30 cellular contexts compared by ENCODE assay signal in the genomic region with DNA sequence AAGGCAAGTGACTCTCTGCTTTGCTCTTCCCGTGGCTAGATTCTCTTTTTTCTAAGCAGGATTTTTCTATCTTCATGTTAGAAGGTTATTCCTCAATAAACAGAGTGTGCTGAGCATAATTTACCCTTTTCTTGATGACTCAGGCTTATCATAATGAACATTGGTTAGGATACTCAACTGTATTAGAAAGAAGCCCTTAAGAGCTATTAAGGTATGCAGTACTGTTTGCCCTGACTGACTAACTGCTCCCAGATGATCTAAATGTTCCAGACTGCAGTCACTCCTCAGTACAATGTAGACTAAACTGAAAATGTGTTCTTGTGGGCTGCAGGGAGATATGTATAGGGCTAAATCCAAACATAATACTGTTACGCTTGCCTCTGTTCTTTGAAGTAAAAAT.
"Had no signal": no experiment of that assay in that cellular context is flagged by ENCODE, and none has a peak within 500 bp of the region (broad histone marks: within the 10 kb centered on the region; RNA-seq: fewer than 3 reads in every experiment).

No MANE protein-coding gene starts in this region.

- ATAC-seq: activated CD4-positive, alpha-beta T cell treated with anti-CD3 and anti-CD28 coated beads for 36 hours; activated CD8-positive, alpha-beta T cell treated with anti-CD3 and anti-CD28 coated beads, Interleukin-2, amount 10 ng/mL, durations not matched to agents 7 days and 5 days; gastrocnemius medialis; left cardiac atrium; naive thymus-derived CD4-positive, alpha-beta T cell; pancreas; sciatic nerve; stimulated activated effector memory CD8-positive, alpha-beta T cell treated with anti-CD3 and anti-CD28 coated beads, Interleukin-12 subunit alpha, Interleukin-12 subunit beta, amount 100 ng/mL, for 72 hours had no signal

- H3K9me3 ChIP-seq: adrenal gland, esophagus squamous epithelium, gastrocnemius medialis, pancreas, prostate gland, thoracic aorta had no signal

- H3K27me3 ChIP-seq: adrenal gland, esophagus squamous epithelium, gastrocnemius medialis, pancreas had no signal

- H3K9me3 Mint-ChIP-seq: activated B cell treated with CpG ODN at 0.5 μM for 24 hours; activated naive CD4-positive, alpha-beta T cell treated with anti-CD3 and anti-CD28 coated beads for 36 hours; activated T-helper 1 cell treated with anti-CD3 and anti-CD28 coated beads, Interleukin-12 subunit alpha, Interleukin-12 subunit beta, Interleukin-2, Interleukin-4 antibody, amounts not matched to agents 30 ng/mL and 10 ng/mL and 1 ng/mL, durations not matched to agents 14 hours and 24 hours and 36 hours; stimulated activated naive CD8-positive, alpha-beta T cell treated with anti-CD3 and anti-CD28 coated beads, Interleukin-15, Interleukin-2, amounts not matched to agents 100 ng/mL and 50 ng/mL, for 24 hours; T-helper 2 cell treated with Interferon-gamma antibody and Interleukin-4, amounts not matched to agents 5 μg/mL and 100 μg/mL, for 36 hours had no signal

- H3K36me3 ChIP-seq: adrenal gland, esophagus squamous epithelium, gastrocnemius medialis, pancreas, prostate gland, thoracic aorta had no signal

- H3K4me3 ChIP-seq: adrenal gland, esophagus squamous epithelium, gastrocnemius medialis, pancreas, prostate gland, thoracic aorta had no signal

- H3K4me1 Mint-ChIP-seq: activated B cell treated with CpG ODN at 0.5 μM for 24 hours; activated CD4-positive, alpha-beta T cell treated with anti-CD3 and anti-CD28 coated beads for 36 hours; activated naive CD8-positive, alpha-beta T cell treated with anti-CD3 and anti-CD28 coated beads for 36 hours; mesothelial cell of epicardium; naive thymus-derived CD4-positive, alpha-beta T cell; stimulated activated effector memory CD8-positive, alpha-beta T cell treated with anti-CD3 and anti-CD28 coated beads, Interleukin-12 subunit alpha, Interleukin-12 subunit beta, amount 100 ng/mL, for 72 hours had no signal

- H3K27ac ChIP-seq: adrenal gland, epithelial cell of prostate, esophagus squamous epithelium, gastrocnemius medialis, pancreas, prostate gland, thoracic aorta had no signal

- H3K27me3 Mint-ChIP-seq: activated B cell treated with CpG ODN at 0.5 μM for 24 hours; activated CD4-positive, alpha-beta T cell treated with anti-CD3 and anti-CD28 coated beads for 36 hours; activated naive CD8-positive, alpha-beta T cell treated with anti-CD3 and anti-CD28 coated beads for 36 hours; naive thymus-derived CD4-positive, alpha-beta T cell; stimulated activated naive CD8-positive, alpha-beta T cell treated with anti-CD3 and anti-CD28 coated beads, Interleukin-15, Interleukin-2, amounts not matched to agents 100 ng/mL and 50 ng/mL, for 24 hours had no signal

- H3K4me1 ChIP-seq: adrenal gland, esophagus squamous epithelium, gastrocnemius medialis, pancreas, prostate gland had no signal

- H3K27ac Mint-ChIP-seq: activated B cell treated with CpG ODN at 0.5 μM for 24 hours; activated CD4-positive, alpha-beta T cell treated with anti-CD3 and anti-CD28 coated beads for 36 hours; activated CD8-positive, alpha-beta T cell treated with anti-CD3 and anti-CD28 coated beads, Interleukin-2, amount 10 ng/mL, durations not matched to agents 7 days and 5 days; activated naive CD4-positive, alpha-beta T cell treated with anti-CD3 and anti-CD28 coated beads for 36 hours; activated naive CD8-positive, alpha-beta T cell treated with anti-CD3 and anti-CD28 coated beads for 36 hours; activated T-helper 1 cell treated with anti-CD3 and anti-CD28 coated beads, Interleukin-12 subunit alpha, Interleukin-12 subunit beta, Interleukin-2, Interleukin-4 antibody, amounts not matched to agents 30 ng/mL and 10 ng/mL and 1 ng/mL, durations not matched to agents 14 hours and 24 hours and 36 hours; mesothelial cell of epicardium; naive thymus-derived CD4-positive, alpha-beta T cell; stimulated activated effector memory CD8-positive, alpha-beta T cell treated with anti-CD3 and anti-CD28 coated beads, Interleukin-12 subunit alpha, Interleukin-12 subunit beta, amount 100 ng/mL, for 72 hours; stimulated activated naive CD8-positive, alpha-beta T cell treated with anti-CD3 and anti-CD28 coated beads, Interleukin-15, Interleukin-2, amounts not matched to agents 100 ng/mL and 50 ng/mL, for 24 hours; T-helper 2 cell treated with Interferon-gamma antibody and Interleukin-4, amounts not matched to agents 5 μg/mL and 100 μg/mL, for 36 hours had no signal

- H3K4me3 Mint-ChIP-seq: activated B cell treated with CpG ODN at 0.5 μM for 24 hours; activated CD4-positive, alpha-beta T cell treated with anti-CD3 and anti-CD28 coated beads for 36 hours; activated CD8-positive, alpha-beta T cell treated with anti-CD3 and anti-CD28 coated beads, Interleukin-2, amount 10 ng/mL, durations not matched to agents 7 days and 5 days; activated naive CD4-positive, alpha-beta T cell treated with anti-CD3 and anti-CD28 coated beads for 36 hours; activated naive CD8-positive, alpha-beta T cell treated with anti-CD3 and anti-CD28 coated beads for 36 hours; activated T-helper 1 cell treated with anti-CD3 and anti-CD28 coated beads, Interleukin-12 subunit alpha, Interleukin-12 subunit beta, Interleukin-2, Interleukin-4 antibody, amounts not matched to agents 30 ng/mL and 10 ng/mL and 1 ng/mL, durations not matched to agents 14 hours and 24 hours and 36 hours; mesothelial cell of epicardium; naive thymus-derived CD4-positive, alpha-beta T cell; stimulated activated effector memory CD8-positive, alpha-beta T cell treated with anti-CD3 and anti-CD28 coated beads, Interleukin-12 subunit alpha, Interleukin-12 subunit beta, amount 100 ng/mL, for 72 hours; stimulated activated naive CD8-positive, alpha-beta T cell treated with anti-CD3 and anti-CD28 coated beads, Interleukin-15, Interleukin-2, amounts not matched to agents 100 ng/mL and 50 ng/mL, for 24 hours; T-helper 2 cell treated with Interferon-gamma antibody and Interleukin-4, amounts not matched to agents 5 μg/mL and 100 μg/mL, for 36 hours had no signal

- DNase-seq: activated B cell treated with CpG ODN at 0.5 μM for 24 hours; activated CD4-positive, alpha-beta T cell treated with anti-CD3 and anti-CD28 coated beads for 36 hours; activated CD8-positive, alpha-beta T cell treated with anti-CD3 and anti-CD28 coated beads, Interleukin-2, amount 10 ng/mL, durations not matched to agents 7 days and 5 days; activated effector memory CD4-positive, alpha-beta T cell treated with anti-CD3 and anti-CD28 coated beads, Interleukin-2, amount 50 U/mL, for 16 hours; activated naive CD4-positive, alpha-beta T cell treated with anti-CD3 and anti-CD28 coated beads for 36 hours; activated naive CD8-positive, alpha-beta T cell treated with anti-CD3 and anti-CD28 coated beads for 36 hours; activated T-cell treated with anti-CD3 and anti-CD28 coated beads, Interleukin-2, amount 50 U/mL, for 1 hour; adrenal gland; dermis blood vessel endothelial cell; effector CD4-positive, alpha-beta T cell; esophagus squamous epithelium; gastrocnemius medialis; glutamatergic neuron; left cardiac atrium; mammary epithelial cell; naive thymus-derived CD4-positive, alpha-beta T cell; nucleus accumbens; pancreas; retina; small intestine; stimulated activated CD4-positive, alpha-beta T cell treated with anti-CD3 and anti-CD28 coated beads, Interleukin-4, amount 100 ng/mL, for 24 hours had no signal

- H3K36me3 Mint-ChIP-seq: activated naive CD8-positive, alpha-beta T cell treated with anti-CD3 and anti-CD28 coated beads for 36 hours; mesothelial cell of epicardium; naive thymus-derived CD4-positive, alpha-beta T cell; stimulated activated effector memory CD8-positive, alpha-beta T cell treated with anti-CD3 and anti-CD28 coated beads, Interleukin-12 subunit alpha, Interleukin-12 subunit beta, amount 100 ng/mL, for 72 hours had no signal
